ENCODE assay signal across 9 cellular contexts in the genomic region with DNA sequence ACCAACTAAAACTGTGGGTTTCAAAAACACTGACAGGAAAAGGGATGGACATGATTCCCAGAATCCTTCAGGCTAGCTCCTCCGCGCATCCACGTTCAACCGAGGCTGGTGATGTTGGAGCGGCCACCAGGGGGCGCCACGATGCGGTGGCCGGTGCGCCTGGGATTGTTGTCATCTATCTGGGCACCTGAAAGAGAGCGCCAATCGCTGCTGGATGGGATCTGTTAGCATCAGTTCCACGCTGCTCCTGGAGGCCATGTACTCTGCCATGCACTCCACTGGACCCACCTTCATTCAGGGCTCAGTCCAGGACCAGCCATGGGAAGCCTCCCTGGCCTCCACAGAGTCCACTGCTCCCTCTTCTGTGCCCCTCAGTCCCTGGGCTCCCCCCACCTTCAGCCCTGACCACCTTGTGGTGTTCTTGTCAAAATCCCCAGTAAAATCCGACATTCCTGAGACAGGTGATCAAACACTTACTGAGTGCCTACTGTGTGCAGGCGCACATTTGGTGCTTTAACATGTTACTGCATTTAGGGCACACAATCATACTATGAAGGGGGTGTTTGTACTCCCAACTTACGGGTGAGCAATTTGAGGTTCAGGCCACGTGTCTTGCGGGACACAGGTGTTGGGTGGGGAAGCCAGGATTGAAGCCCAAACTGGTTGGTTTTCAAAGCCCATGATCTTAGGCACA.
DNase-seq lines count a peak whose midpoint lies in the region; ATAC-seq and TF ChIP-seq lines count a peak whose summit lies in the region.
"Had no signal": no experiment of that assay in that cellular context is flagged by ENCODE, and none has a peak within 500 bp of the region (broad histone marks: within the 10 kb centered on the region; RNA-seq: fewer than 3 reads in every experiment).

No MANE protein-coding gene starts in this region.

- H3K27ac ChIP-seq in left lung, result no peak overlapping the region

- H3K4me3 ChIP-seq in WI38 (ENCODE audit: low read depth, low read length), result no peak overlapping the region
- no peak overlapping the region for H3K4me3 ChIP-seq in left lung

- H3K9me3 ChIP-seq in left lung, result no peaks in the 10 kb centered on the region

- TF ChIP-seq CTCF in AG09319 (IDR thresholded peaks at IDR 0.05; ENCODE audit: low read depth, low read length), result peak; percentile 63
- peak; percentile 73 for TF ChIP-seq CTCF in WI38 (IDR thresholded peaks at IDR 0.05; ENCODE audit: low read depth, low read length)
- TF ChIP-seq CTCF in left lung (IDR thresholded peaks at IDR 0.05), result peak; percentile 50 to 67

- peaks cover 0 to under 1% of the 10 kb centered on the region in 2 donors for H3K4me1 ChIP-seq in left lung

- no peak for ATAC-seq in left lung
- ATAC-seq in HG03469 (IDR thresholded peaks at IDR 0.05; ENCODE audit: unreplicated experiment), result no peak

- no peaks in the 10 kb centered on the region for H3K27me3 ChIP-seq in left lung

- DNase-seq in AG09319 (ENCODE audit: extremely low read depth, low read depth) (no peak), ELR (ENCODE audit: low read depth) (peak; percentile 15), left lung (peak in 1 of 2 donors; percentile 72), NCI-H1436 treated with DMSO at 0.1 percent for 48 hours (lab: John Stamatoyannopoulos, UW) (no peak), NCI-H446 treated with DMSO at 0.1 percent for 48 hours (lab: John Stamatoyannopoulos, UW) (no peak)
- DNase-seq in stimulated activated naive CD4-positive, alpha-beta T cell treated with Interleukin-2 at 50 U/mL for 16 hours (lab: John Stamatoyannopoulos, UW), result no peak
- DNase-seq: activated CD4-positive, alpha-beta T cell treated with anti-CD3 and anti-CD28 coated beads, Interleukin-2, amount 10 ng/mL, durations not matched to agents 7 days and 5 days had no signal

- H3K36me3 ChIP-seq in left lung, result peaks cover 0 to 20% of the 10 kb centered on the region in 2 donors

- intact Hi-C loops in left lung (cut with DNase I), result loop anchor here in 1 of 2 donors (10.0 kb wide), 1 partner anchor 163 kb away; no protein-coding TSS in a partner anchor
